Comparison of ENCODE assay signal across 1 cellular context in genomic region chr4:1080961-1081688, GRCh38.
A peak's percentile ranks its signal among the peaks of the same experiment; 100 is the strongest.
TF ChIP-seq lines count a peak whose summit lies in the region.

No MANE protein-coding gene starts in this region.

TF ChIP-seq in IMR-90, 13 proteins besides CTCF, POLR2A, EP300 and RAD21 (continued from another document):
- TF ChIP-seq BHLHE40 (IDR thresholded peaks at IDR 0.05; ENCODE audit: low read depth, low read length) (no peak), RCOR1 (IDR thresholded peaks at IDR 0.05; ENCODE audit: insufficient replicate concordance, low read length) (peak; percentile 42)
